Comparison of ENCODE assay signal across 27 cellular contexts in genomic region chr15:79494392-79494909, GRCh38.
"Had no signal": no experiment of that assay in that cellular context is flagged by ENCODE, and none has a peak within 500 bp of the region (broad histone marks: within the 10 kb centered on the region; RNA-seq: fewer than 3 reads in every experiment).

No MANE protein-coding gene starts in this region.

- H3K36me3 Mint-ChIP-seq: natural killer cell had no signal

- H3K4me3 ChIP-seq: esophagus squamous epithelium, gastrocnemius medialis, lung, smooth muscle cell, suprapubic skin, transverse colon, vagina had no signal

- FAIRE-seq: endometrium, keratinocyte had no signal

- H3K4me2 ChIP-seq: smooth muscle cell had no signal

- H3K4me3 Mint-ChIP-seq: effector memory CD8-positive, alpha-beta T cell; memory B cell; natural killer cell; neural crest cell; stimulated activated naive CD8-positive, alpha-beta T cell treated with anti-CD3 and anti-CD28 coated beads, Interleukin-15, amount 100 ng/mL, for 72 hours had no signal

- H3K27ac Mint-ChIP-seq: effector memory CD8-positive, alpha-beta T cell; memory B cell; natural killer cell; progenitor cell of endocrine pancreas had no signal

- H3K36me3 ChIP-seq: esophagus squamous epithelium, gastrocnemius medialis, neutrophil, suprapubic skin, transverse colon, vagina had no signal

- H3K9me3 Mint-ChIP-seq: effector memory CD8-positive, alpha-beta T cell; natural killer cell; neural crest cell; stimulated activated naive CD8-positive, alpha-beta T cell treated with anti-CD3 and anti-CD28 coated beads, Interleukin-15, amount 100 ng/mL, for 72 hours had no signal

- DNase-seq: cortex of kidney; effector memory CD8-positive, alpha-beta T cell; erythroblast; esophagus squamous epithelium; gastrocnemius medialis; head of caudate nucleus; left ventricle myocardium superior; natural killer cell; stimulated activated CD4-positive, alpha-beta T cell treated with anti-CD3 and anti-CD28 coated beads, Interleukin-12 subunit alpha, Interleukin-12 subunit beta, amount 100 ng/mL, for 4 hours; stimulated activated CD4-positive, alpha-beta T cell treated with anti-CD3 and anti-CD28 coated beads, Interleukin-1b, Interleukin-23, amount 100 ng/mL, for 48 hours; stimulated activated CD4-positive, alpha-beta T cell treated with anti-CD3 and anti-CD28 coated beads, Interleukin-4, amount 100 ng/mL, for 1 hour; stimulated activated CD8-positive, alpha-beta memory T cell treated with anti-CD3 and anti-CD28 coated beads, Interleukin-4, amount 100 ng/mL, for 48 hours; stimulated activated naive CD4-positive, alpha-beta T cell; stimulated activated naive CD8-positive, alpha-beta T cell treated with anti-CD3 and anti-CD28 coated beads, Interleukin-15, amount 100 ng/mL, for 72 hours; transverse colon had no signal

- ATAC-seq: effector memory CD8-positive, alpha-beta T cell; gastrocnemius medialis; left ventricle myocardium superior; sciatic nerve; stimulated activated naive CD8-positive, alpha-beta T cell treated with anti-CD3 and anti-CD28 coated beads, Interleukin-15, amount 100 ng/mL, for 72 hours had no signal

- H3K4me1 ChIP-seq: esophagus squamous epithelium, gastrocnemius medialis, parathyroid adenoma, suprapubic skin, transverse colon, vagina had no signal

- H2AFZ ChIP-seq: parathyroid adenoma had no signal

- H3K79me2 ChIP-seq: parathyroid adenoma had no signal

- H3K9ac ChIP-seq: parathyroid adenoma had no signal

- H3K9me3 ChIP-seq: esophagus squamous epithelium, gastrocnemius medialis, neutrophil, suprapubic skin, transverse colon, vagina had no signal

- H3K4me1 Mint-ChIP-seq: memory B cell; natural killer cell; stimulated activated naive CD8-positive, alpha-beta T cell treated with anti-CD3 and anti-CD28 coated beads, Interleukin-15, amount 100 ng/mL, for 72 hours had no signal

- H3K27me3 ChIP-seq: gastrocnemius medialis, transverse colon, vagina had no signal

- H3K27ac ChIP-seq: esophagus squamous epithelium, gastrocnemius medialis, neutrophil, parathyroid adenoma, suprapubic skin, transverse colon, vagina had no signal
